ENCODE assay signal across 16 cellular contexts in genomic region chr19:1582201-1582600, GRCh38.
DNase-seq lines count a peak whose midpoint lies in the region; TF ChIP-seq lines count a peak whose summit lies in the region.
"Had no signal": no experiment of that assay in that cellular context is flagged by ENCODE, and none has a peak within 500 bp of the region (broad histone marks: within the 10 kb centered on the region; RNA-seq: fewer than 3 reads in every experiment).

No MANE protein-coding gene starts in this region.

- H3K27ac ChIP-seq in VCaP = peak overlapping the region; percentile 64
- H3K27ac ChIP-seq: KMS-11 had no signal

- DNase-seq in DMS53 (lab: John Stamatoyannopoulos, UW) = peak; percentile 85
- no peak for DNase-seq in DMS53 treated with DMSO at 0.1 percent for 48 hours (lab: John Stamatoyannopoulos, UW; ENCODE audit: unreplicated experiment)
- peak; percentile 68 for DNase-seq in COLO668 (lab: John Stamatoyannopoulos, UW; ENCODE audit: unreplicated experiment)
- DNase-seq in NCI-H2196 (lab: John Stamatoyannopoulos, UW; ENCODE audit: unreplicated experiment) = peak; percentile 47
- DNase-seq in HuH-7 (ENCODE audit: low spot score) = no peak
- DNase-seq in GM10266 (ENCODE audit: extremely low spot score) = no peak
- no peak for DNase-seq in NCI-H1694 (lab: John Stamatoyannopoulos, UW)
- DNase-seq: 8988T; CD4-positive, CD25-positive, alpha-beta regulatory T cell; DMS79; H7; HFFc6; MV-4-11; RPMI8226 had no signal

- no peak for TF ChIP-seq CTCF in VCaP (conservative IDR thresholded peaks at IDR 0.05)
- TF ChIP-seq CTCF in GM10266 (IDR thresholded peaks at IDR 0.05; ENCODE audit: control insufficient read depth, insufficient read depth, low read depth, missing control alignments) = no peak

Comparison
In these comparisons a context has a peak if more than half of its experiments do, and no peak if none do; other contexts are left out.
1. DNase-seq: peak in DMS53 (single experiment), COLO668 (single experiment) and NCI-H2196 (single experiment); none in DMS53 treated with DMSO at 0.1 percent for 48 hours (single experiment), HuH-7 (single experiment), GM10266 (single experiment) and NCI-H1694 (single experiment).